In genomic region chr12:123114305-123115083, GRCh38 we compare ENCODE assay signal across 16 cellular contexts. TPM values are rescaled to one million over a fixed set of nuclear protein-coding genes. Genes with fewer than 3 reads are reported as not detected.
A peak's percentile ranks its signal among the peaks of the same experiment; 100 is the strongest.
DNase-seq lines count a peak whose midpoint lies in the region; ATAC-seq and TF ChIP-seq lines count a peak whose summit lies in the region.
"Had no signal": no experiment of that assay in that cellular context is flagged by ENCODE, and none has a peak within 500 bp of the region (broad histone marks: within the 10 kb centered on the region; RNA-seq: fewer than 3 reads in every experiment).

No MANE protein-coding gene starts in this region.

- no peak for TF ChIP-seq POLR2A in thyroid gland (IDR thresholded peaks at IDR 0.05)

- H3K4me3 ChIP-seq in muscle layer of colon (ENCODE audit: low read depth in 1 of 2, low read length in 2 of 2) (peak overlapping the region in 1 of 2 donors; percentile 28), thyroid gland (replicated peaks in 1 of 3) (no peak overlapping the region)

- H3K36me3 ChIP-seq in muscle layer of colon (ENCODE audit: insufficient read depth, low read length): peaks cover 5% of the 10 kb centered on the region
- H3K36me3 ChIP-seq in thyroid gland: no peaks in the 10 kb centered on the region

- no peak for TF ChIP-seq CTCF in brain (conservative IDR thresholded peaks at IDR 0.05)
- TF ChIP-seq CTCF in thyroid gland (IDR thresholded peaks at IDR 0.05): no peak

- ATAC-seq in GM19397 (IDR thresholded peaks at IDR 0.05; ENCODE audit: unreplicated experiment) (no peak), HG02981 (IDR thresholded peaks at IDR 0.05; ENCODE audit: unreplicated experiment) (no peak)
- ATAC-seq: stimulated activated effector memory CD8-positive, alpha-beta T cell treated with anti-CD3 and anti-CD28 coated beads, Interleukin-12 subunit alpha, Interleukin-12 subunit beta, amount 100 ng/mL, for 72 hours had no signal

- peaks cover 72% of the 10 kb centered on the region for H3K4me1 Mint-ChIP-seq in activated naive CD4-positive, alpha-beta T cell treated with anti-CD3 and anti-CD28 coated beads, Interleukin-2, amount 50 U/mL, for 24 hours
- peaks cover 56% of the 10 kb centered on the region for H3K4me1 Mint-ChIP-seq in brain

- peak overlapping the region; percentile 62 for H3K27ac Mint-ChIP-seq in activated naive CD4-positive, alpha-beta T cell treated with anti-CD3 and anti-CD28 coated beads, Interleukin-2, amount 50 U/mL, for 24 hours
- H3K27ac Mint-ChIP-seq in brain: peak overlapping the region in 4 of 5 experiments; percentile 49 to 91 (median 72)
- H3K27ac Mint-ChIP-seq: stimulated activated effector memory CD8-positive, alpha-beta T cell treated with anti-CD3 and anti-CD28 coated beads, Interleukin-12 subunit alpha, Interleukin-12 subunit beta, amount 100 ng/mL, for 72 hours had no signal

- peak overlapping the region; percentile 74 for H3K27ac ChIP-seq in muscle layer of colon (ENCODE audit: low read depth, low read length)
- peak overlapping the region; percentile 9 to 87 (median 29) for H3K27ac ChIP-seq in thyroid gland
- H3K27ac ChIP-seq: GM23248, KMS-11 had no signal

- H3K9me3 ChIP-seq in muscle layer of colon (ENCODE audit: low read length) (no peaks in the 10 kb centered on the region), thyroid gland (no peaks in the 10 kb centered on the region)

- H3K9ac ChIP-seq in muscle layer of colon (ENCODE audit: low read length): no peak overlapping the region
- H3K9ac ChIP-seq: KMS-11 had no signal

- H3K27me3 ChIP-seq in muscle layer of colon (ENCODE audit: control insufficient read depth in 1 of 2, insufficient read depth in 2 of 2, low read length in 2 of 2) (no peaks in the 10 kb centered on the region), thyroid gland (no peaks in the 10 kb centered on the region)

- peak overlapping the region; percentile 59 for H3K4me3 Mint-ChIP-seq in activated naive CD4-positive, alpha-beta T cell treated with anti-CD3 and anti-CD28 coated beads, Interleukin-2, amount 50 U/mL, for 24 hours
- no peak overlapping the region for H3K4me3 Mint-ChIP-seq in brain
- H3K4me3 Mint-ChIP-seq: central memory CD8-positive, alpha-beta T cell; stimulated activated effector memory CD8-positive, alpha-beta T cell treated with anti-CD3 and anti-CD28 coated beads, Interleukin-12 subunit alpha, Interleukin-12 subunit beta, amount 100 ng/mL, for 72 hours had no signal

- peaks cover 7% of the 10 kb centered on the region for H3K36me3 Mint-ChIP-seq in activated naive CD4-positive, alpha-beta T cell treated with anti-CD3 and anti-CD28 coated beads, Interleukin-2, amount 50 U/mL, for 24 hours
- no peaks in the 10 kb centered on the region for H3K36me3 Mint-ChIP-seq in brain
- H3K36me3 Mint-ChIP-seq: stimulated activated effector memory CD8-positive, alpha-beta T cell treated with anti-CD3 and anti-CD28 coated beads, Interleukin-12 subunit alpha, Interleukin-12 subunit beta, amount 100 ng/mL, for 72 hours had no signal

- DNase-seq in activated naive CD4-positive, alpha-beta T cell treated with Interleukin-2 at 50 U/mL for 16 hours: no peak
- no peak for DNase-seq in thyroid gland
- no peak for DNase-seq in EL
- DNase-seq: activated CD8-positive, alpha-beta memory T cell treated with anti-CD3 and anti-CD28 coated beads, Interleukin-2, amount 50 U/mL, for 48 hours; AML-193; NCI-H2081 treated with DMSO at 0.1 percent for 48 hours; OCI-M1 had no signal

- no peaks in the 10 kb centered on the region for H3K9me3 Mint-ChIP-seq in activated naive CD4-positive, alpha-beta T cell treated with anti-CD3 and anti-CD28 coated beads, Interleukin-2, amount 50 U/mL, for 24 hours
- H3K9me3 Mint-ChIP-seq in brain: no peaks in the 10 kb centered on the region
- H3K9me3 Mint-ChIP-seq: central memory CD8-positive, alpha-beta T cell; stimulated activated effector memory CD8-positive, alpha-beta T cell treated with anti-CD3 and anti-CD28 coated beads, Interleukin-12 subunit alpha, Interleukin-12 subunit beta, amount 100 ng/mL, for 72 hours had no signal

- H3K4me1 ChIP-seq in muscle layer of colon (ENCODE audit: insufficient read depth, low read length) (peaks cover 67% of the 10 kb centered on the region), thyroid gland (peaks cover 46 to 54% of the 10 kb centered on the region in 2 donors)

- whole genome bisulfite sequencing in thyroid gland, 2 donors: 70 to 86% methylated on average over 10 to 13 of the region's 13 CpGs

- intact Hi-C loops in thyroid gland (cut with DNase I): no loop called here

- no peaks in the 10 kb centered on the region for H3K27me3 Mint-ChIP-seq in activated naive CD4-positive, alpha-beta T cell treated with anti-CD3 and anti-CD28 coated beads, Interleukin-2, amount 50 U/mL, for 24 hours
- peaks cover 7% of the 10 kb centered on the region for H3K27me3 Mint-ChIP-seq in brain
- H3K27me3 Mint-ChIP-seq: central memory CD8-positive, alpha-beta T cell had no signal

RNA-seq across cellular contexts. Expression of gene PITPNM2, which starts 36.4 kb away (rescaled TPM):
- polyA plus RNA-seq in brain (ENCODE audit: insufficient read depth, low read depth, low replicate concordance): 9.0 TPM
- total RNA-seq in thyroid gland: 10 to 100 TPM in 2 of 4 donors, 1 to 10 TPM in 2; 4.1 to 22.4 (median 9.3) TPM
